ENCODE assay signal across 9 cellular contexts in genomic region chr16:74448990-74449389, GRCh38. TPM values are rescaled to one million over a fixed set of nuclear protein-coding genes. Genes with fewer than 3 reads are reported as not detected.
DNase-seq lines count a peak whose midpoint lies in the region; ATAC-seq, FAIRE-seq and TF ChIP-seq lines count a peak whose summit lies in the region.
"Had no signal": no experiment of that assay in that cellular context is flagged by ENCODE, and none has a peak within 500 bp of the region (broad histone marks: within the 10 kb centered on the region; RNA-seq: fewer than 3 reads in every experiment).

No MANE protein-coding gene starts in this region.

- no peak for ATAC-seq in natural killer cell
- no peak for ATAC-seq in natural killer cell treated with Interleukin-12 subunit alpha and Interleukin-12 subunit beta and Interleukin-15 and Interleukin-18, amount 100 ng/mL, for 72 hours
- no peak for ATAC-seq in stimulated activated naive CD8-positive, alpha-beta T cell treated with anti-CD3 and anti-CD28 coated beads, Interleukin-15, Interleukin-2, amounts not matched to agents 100 U/mL and 50 U/mL, for 24 hours
- ATAC-seq in HG02970 (IDR thresholded peaks at IDR 0.05; ENCODE audit: low FRiP score, unreplicated experiment): no peak

- H2AFZ ChIP-seq in endothelial cell of umbilical vein (ENCODE audit: low read depth, low read length): no peak overlapping the region

- peak overlapping the region; percentile 26 to 52 for H3K27ac Mint-ChIP-seq in natural killer cell
- peak overlapping the region in 1 of 2 donors; percentile 19 for H3K27ac Mint-ChIP-seq in natural killer cell treated with Interleukin-12 subunit alpha and Interleukin-12 subunit beta and Interleukin-15 and Interleukin-18, amount 100 ng/mL, for 72 hours
- H3K27ac Mint-ChIP-seq in T-helper 2 cell treated with Interferon-gamma antibody and Interleukin-4, amounts not matched to agents 5 μg/mL and 100 μg/mL, for 36 hours: no peak overlapping the region

- H3K9me3 ChIP-seq in endothelial cell of umbilical vein (replicated peaks; ENCODE audit: control insufficient read depth, insufficient read depth, low read length) (no peaks in the 10 kb centered on the region), muscle layer of colon (ENCODE audit: low read length) (no peaks in the 10 kb centered on the region)

- H3K9me1 ChIP-seq in endothelial cell of umbilical vein (replicated peaks; ENCODE audit: control insufficient read depth, extremely low read depth, insufficient read depth, low read length): no peaks in the 10 kb centered on the region

- no peaks in the 10 kb centered on the region for H4K20me1 ChIP-seq in endothelial cell of umbilical vein (replicated peaks; ENCODE audit: control insufficient read depth, extremely low read depth, insufficient read depth, low read length)

- DNase-seq in natural killer cell (no peak), endothelial cell of umbilical vein (ENCODE audit: low read depth, low spot score) (peak; percentile 84), inferior parietal cortex (ENCODE audit: extremely low spot score) (no peak)
- no peak for DNase-seq in natural killer cell treated with Interleukin-12 subunit alpha and Interleukin-12 subunit beta and Interleukin-15 and Interleukin-18, amount 100 ng/mL, for 72 hours (ENCODE audit: low spot score)
- DNase-seq in T-helper 2 cell treated with Interferon-gamma antibody and Interleukin-4, amounts not matched to agents 5 μg/mL and 100 μg/mL, for 36 hours (ENCODE audit: low spot score): no peak
- DNase-seq in stimulated activated naive CD8-positive, alpha-beta T cell treated with anti-CD3 and anti-CD28 coated beads, Interleukin-15, Interleukin-2, amounts not matched to agents 100 U/mL and 50 U/mL, for 24 hours: no peak
- DNase-seq: NCI-H1092 treated with DMSO at 0.1 percent for 48 hours had no signal

- peak; percentile 96 for FAIRE-seq in endothelial cell of umbilical vein (lab: Jason Lieb, UNC)

- TSS peak; percentile 2 for BruUV-seq in endothelial cell of umbilical vein (replicated peaks; lab: Mats Ljungman, UMichigan)

- peaks cover 19% of the 10 kb centered on the region for H3K36me3 Mint-ChIP-seq in natural killer cell
- no peaks in the 10 kb centered on the region for H3K36me3 Mint-ChIP-seq in natural killer cell treated with Interleukin-12 subunit alpha and Interleukin-12 subunit beta and Interleukin-15 and Interleukin-18, amount 100 ng/mL, for 72 hours
- peaks cover 34% of the 10 kb centered on the region for H3K36me3 Mint-ChIP-seq in T-helper 2 cell treated with Interferon-gamma antibody and Interleukin-4, amounts not matched to agents 5 μg/mL and 100 μg/mL, for 36 hours (ENCODE audit: low read depth)

- H3K4me3 ChIP-seq in endothelial cell of umbilical vein (replicated peaks in 1 of 3; ENCODE audit: insufficient read depth in 1 of 3, low read depth in 1 of 3, low read length in 3 of 3) (no peak overlapping the region), muscle layer of colon (ENCODE audit: low read depth in 1 of 2, low read length in 2 of 2) (no peak overlapping the region)

- peaks cover 38% of the 10 kb centered on the region for H3K4me1 ChIP-seq in endothelial cell of umbilical vein (ENCODE audit: control insufficient read depth, extremely low read depth, insufficient read depth, low read length)
- peaks cover 13% of the 10 kb centered on the region for H3K4me1 ChIP-seq in muscle layer of colon (ENCODE audit: insufficient read depth, low read length)

- CTCF ChIA-PET in endothelial cell of umbilical vein (lab: Charles Lee): interaction anchor here (0.9 to 1.4 kb wide), 2 partner anchors 16 to 26 kb away, joined by 3 to 5 read pairs; no protein-coding TSS in a partner anchor

- intact Hi-C loops in natural killer cell (cut with micrococcal nuclease): no loop called here
- intact Hi-C loops in endothelial cell of umbilical vein (cut with micrococcal nuclease): no loop called here

- H3K27me3 ChIP-seq in endothelial cell of umbilical vein (ENCODE audit: control insufficient read depth in 2 of 2, insufficient read depth in 2 of 2, low read length in 2 of 2): no peaks in the 10 kb centered on the region
- H3K27me3 ChIP-seq in muscle layer of colon (ENCODE audit: control insufficient read depth in 1 of 2, insufficient read depth in 2 of 2, low read length in 2 of 2): no peaks in the 10 kb centered on the region

- peak overlapping the region; percentile 34 for H3K27ac ChIP-seq in endothelial cell of umbilical vein (ENCODE audit: insufficient read depth, low read depth, low read length)
- peak overlapping the region; percentile 57 for H3K27ac ChIP-seq in muscle layer of colon (ENCODE audit: low read depth, low read length)

- no peak overlapping the region for H3K9ac ChIP-seq in endothelial cell of umbilical vein (replicated peaks; ENCODE audit: extremely low read depth, insufficient read depth, low read length)
- no peak overlapping the region for H3K9ac ChIP-seq in muscle layer of colon (ENCODE audit: low read length)

- H3K27me3 Mint-ChIP-seq in natural killer cell (ENCODE audit: low read depth in 2 of 2): no peaks in the 10 kb centered on the region
- H3K27me3 Mint-ChIP-seq in natural killer cell treated with Interleukin-12 subunit alpha and Interleukin-12 subunit beta and Interleukin-15 and Interleukin-18, amount 100 ng/mL, for 72 hours: no peaks in the 10 kb centered on the region
- H3K27me3 Mint-ChIP-seq in T-helper 2 cell treated with Interferon-gamma antibody and Interleukin-4, amounts not matched to agents 5 μg/mL and 100 μg/mL, for 36 hours (ENCODE audit: low read depth): no peaks in the 10 kb centered on the region

- no peak for TF ChIP-seq POLR2A in endothelial cell of umbilical vein (IDR thresholded peaks at IDR 0.05; ENCODE audit: low read depth, low read length)

- peaks cover 0 to 14% of the 10 kb centered on the region in 2 donors for H3K4me1 Mint-ChIP-seq in natural killer cell
- H3K4me1 Mint-ChIP-seq in natural killer cell treated with Interleukin-12 subunit alpha and Interleukin-12 subunit beta and Interleukin-15 and Interleukin-18, amount 100 ng/mL, for 72 hours (ENCODE audit: low read depth in 2 of 2): peaks cover 3 to 5% of the 10 kb centered on the region in 2 donors
- H3K4me1 Mint-ChIP-seq in T-helper 2 cell treated with Interferon-gamma antibody and Interleukin-4, amounts not matched to agents 5 μg/mL and 100 μg/mL, for 36 hours (ENCODE audit: low read depth): peaks cover 3% of the 10 kb centered on the region

- no peaks in the 10 kb centered on the region for H3K9me3 Mint-ChIP-seq in natural killer cell
- no peaks in the 10 kb centered on the region for H3K9me3 Mint-ChIP-seq in natural killer cell treated with Interleukin-12 subunit alpha and Interleukin-12 subunit beta and Interleukin-15 and Interleukin-18, amount 100 ng/mL, for 72 hours
- H3K9me3 Mint-ChIP-seq in T-helper 2 cell treated with Interferon-gamma antibody and Interleukin-4, amounts not matched to agents 5 μg/mL and 100 μg/mL, for 36 hours: no peaks in the 10 kb centered on the region

- TF ChIP-seq CTCF in natural killer cell (IDR thresholded peaks at IDR 0.05): no peak
- no peak for TF ChIP-seq CTCF in endothelial cell of umbilical vein (IDR thresholded peaks at IDR 0.05; ENCODE audit: extremely low read depth in 1 of 2, insufficient read depth in 1 of 2, low read depth in 1 of 2, low read length in 2 of 2)

- H3K36me3 ChIP-seq in endothelial cell of umbilical vein (ENCODE audit: control insufficient read depth in 2 of 2, extremely low read depth in 1 of 2, insufficient read depth in 2 of 2, low read length in 2 of 2): peaks cover 0 to 22% of the 10 kb centered on the region in 2 experiments
- H3K36me3 ChIP-seq in muscle layer of colon (ENCODE audit: insufficient read depth, low read length): peaks cover 35% of the 10 kb centered on the region

- no peaks in the 10 kb centered on the region for H3K79me2 ChIP-seq in endothelial cell of umbilical vein (ENCODE audit: control insufficient read depth, insufficient read depth, low read length)

- H3K4me2 ChIP-seq in endothelial cell of umbilical vein (ENCODE audit: insufficient read depth, low read length): peak overlapping the region; percentile 2

- dilution Hi-C loops in endothelial cell of umbilical vein (cut with MboI; ENCODE audit: extremely low pct_ligation_motif_present, low sequenced_read_pairs): no loop called here

- POLR2A ChIA-PET in endothelial cell of umbilical vein (lab: Charles Lee): no interaction called here

- no peak overlapping the region for H3K4me3 Mint-ChIP-seq in natural killer cell
- no peak overlapping the region for H3K4me3 Mint-ChIP-seq in natural killer cell treated with Interleukin-12 subunit alpha and Interleukin-12 subunit beta and Interleukin-15 and Interleukin-18, amount 100 ng/mL, for 72 hours
- no peak overlapping the region for H3K4me3 Mint-ChIP-seq in T-helper 2 cell treated with Interferon-gamma antibody and Interleukin-4, amounts not matched to agents 5 μg/mL and 100 μg/mL, for 36 hours

TF ChIP-seq in endothelial cell of umbilical vein, 7 proteins besides CTCF, POLR2A, EP300 and RAD21 (continues in another document):
- TF ChIP-seq MAX (IDR thresholded peaks at IDR 0.05; ENCODE audit: insufficient read depth, insufficient read length) (no peak), JUN (IDR thresholded peaks at IDR 0.05; ENCODE audit: borderline replicate concordance, insufficient read depth, insufficient read length, low read depth) (peak; percentile 79), EZH2 (IDR thresholded peaks at IDR 0.05; ENCODE audit: borderline replicate concordance, low read depth, low read length, severe bottlenecking) (no peak), MYC (IDR thresholded peaks at IDR 0.05; ENCODE audit: low read depth, low read length) (no peak), FOS (IDR thresholded peaks at IDR 0.05; ENCODE audit: borderline replicate concordance, insufficient read depth, low read length) (peak; percentile 96), GATA2 (IDR thresholded peaks at IDR 0.05; ENCODE audit: insufficient read depth, insufficient read length, low read depth, low read length) (no peak)

RNA-seq across cellular contexts. Expression of gene CLEC18B, which starts 27.7 kb away (rescaled TPM):
- 1 to 10 TPM in 1 of 3 donors, under 1 TPM in 2; 0.24 to 1.8 (median 0.30) TPM for total RNA-seq in natural killer cell
- total RNA-seq in natural killer cell treated with Interleukin-12 subunit alpha and Interleukin-12 subunit beta and Interleukin-15 and Interleukin-18, amount 100 ng/mL, for 72 hours: 1 to 10 TPM; 1.4 to 2.2 TPM
- total RNA-seq in endothelial cell of umbilical vein: 0.25 and 0.49 TPM in 2 replicates
- polyA plus RNA-seq in endothelial cell of umbilical vein: 0.06 TPM in 1 of 2 replicates, not detected in the other
- polyA plus RNA-seq in endothelial cell of umbilical vein (2011; cell fraction: cytosol; rRNA removed): not detected in 2 replicates
- 0.34 and 0.74 TPM in 2 replicates for polyA plus RNA-seq in endothelial cell of umbilical vein (2011; cell fraction: nucleus; rRNA removed)
- not detected in 2 replicates for polyA plus RNA-seq in endothelial cell of umbilical vein (2012)
- polyA minus RNA-seq in endothelial cell of umbilical vein: not detected in 2 replicates
- polyA minus RNA-seq in endothelial cell of umbilical vein (2011; cell fraction: cytosol; rRNA and poly(A)+ RNA removed): not detected
- polyA minus RNA-seq in endothelial cell of umbilical vein (2011; cell fraction: nucleus; rRNA and poly(A)+ RNA removed): 0.77 TPM in 1 of 2 replicates, not detected in the other
